Comparison of ENCODE assay signal across 7 cellular contexts in the genomic region with DNA sequence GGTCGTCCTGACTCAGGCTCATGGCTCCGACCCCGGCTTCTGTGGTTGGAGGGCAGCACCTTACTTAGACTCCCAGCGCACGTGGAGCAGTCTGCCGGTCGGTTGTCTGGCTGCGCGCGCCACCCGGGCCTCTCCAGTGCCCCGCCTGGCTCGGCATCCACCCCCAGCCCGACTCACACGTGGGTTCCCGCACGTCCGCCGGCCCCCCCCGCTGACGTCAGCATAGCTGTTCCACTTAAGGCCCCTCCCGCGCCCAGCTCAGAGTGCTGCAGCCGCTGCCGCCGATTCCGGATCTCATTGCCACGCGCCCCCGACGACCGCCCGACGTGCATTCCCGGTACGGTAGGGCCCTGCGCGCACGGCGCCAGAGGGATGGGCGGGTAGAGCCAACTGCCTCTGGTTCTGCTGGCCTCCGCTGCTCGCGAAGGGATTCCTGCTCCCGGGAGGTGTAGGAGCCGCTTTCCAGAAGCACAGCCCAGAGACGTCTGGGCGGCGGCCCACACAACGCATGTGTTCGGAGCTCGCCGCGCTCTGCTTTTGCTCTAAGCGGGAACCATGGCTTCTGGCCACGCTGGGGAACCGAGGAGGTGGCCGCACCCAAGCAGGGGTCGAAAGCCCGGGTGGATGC.
DNase-seq lines count a peak whose midpoint lies in the region; ATAC-seq and TF ChIP-seq lines count a peak whose summit lies in the region.

A gene (plus strand): TSS at position 264 of the 628 bp plus-strand sequence. CDS start 2,280 bp downstream, outside the sequence.

- no peak for TF ChIP-seq CTCF in astrocyte of the spinal cord (IDR thresholded peaks at IDR 0.05; ENCODE audit: low read depth, low read length)
- no peak for TF ChIP-seq CTCF in retinal pigment epithelial cell (conservative IDR thresholded peaks at IDR 0.05; ENCODE audit: low read depth, low read length)

- DNase-seq in NCI-H2081 treated with DMSO at 0.1 percent for 48 hours (lab: John Stamatoyannopoulos, UW) (peak; percentile 70), T1000 (lab: John Stamatoyannopoulos, UW) (peak; percentile 90), astrocyte of the spinal cord (ENCODE audit: low read depth, low spot score) (peak; percentile 99), hippocampal formation (lab: John Stamatoyannopoulos, UW) (peak; percentile 86 to 89), retinal pigment epithelial cell (ENCODE audit: low read depth) (peak; percentile 84)

- H3K4me3 ChIP-seq in astrocyte of the spinal cord (ENCODE audit: low read depth, low read length) (peak within 1 kb of the TSS; percentile 100), retinal pigment epithelial cell (ENCODE audit: low read length) (peak within 1 kb of the TSS; percentile 96)

- peak; percentile 75 for ATAC-seq in GM18511 (IDR thresholded peaks at IDR 0.05; ENCODE audit: unreplicated experiment)
- ATAC-seq in HG03039 (IDR thresholded peaks at IDR 0.05; ENCODE audit: unreplicated experiment) = peak; percentile 60

- in situ Hi-C loops in astrocyte of the spinal cord (cut with HindIII; ENCODE audit: low sequenced_read_pairs) = no loop called here

Comparison
In these comparisons a context has a peak if more than half of its experiments do, and no peak if none do; other contexts are left out.
1. Peak in every context shown above with its lines: DNase-seq, ATAC-seq and H3K4me3 ChIP-seq.